Comparison of ENCODE assay signal across 24 cellular contexts in genomic region chr1:172602706-172603105, GRCh38. TPM values are rescaled to one million over a fixed set of nuclear protein-coding genes. Genes with fewer than 3 reads are reported as not detected.
"Had no signal": no experiment of that assay in that cellular context is flagged by ENCODE, and none has a peak within 500 bp of the region (broad histone marks: within the 10 kb centered on the region; RNA-seq: fewer than 3 reads in every experiment).

No MANE protein-coding gene starts in this region.

- H3K9me3 ChIP-seq: colonic mucosa, esophagus squamous epithelium, gastroesophageal sphincter, heart left ventricle, sigmoid colon, transverse colon, uterus had no signal

- H3K27ac ChIP-seq: colonic mucosa, esophagus squamous epithelium, gastroesophageal sphincter, heart left ventricle, sigmoid colon, transverse colon, uterus had no signal

- DNase-seq: activated CD4-positive, alpha-beta memory T cell treated with anti-CD3 and anti-CD28 coated beads for 36 hours; activated CD4-positive, alpha-beta T cell treated with anti-CD3 and anti-CD28 coated beads for 48 hours; activated effector memory CD4-positive, alpha-beta T cell treated with Interleukin-2 at 50 U/mL for 16 hours; activated naive CD4-positive, alpha-beta T cell treated with anti-CD3 and anti-CD28 coated beads, Interleukin-2, amount 10 ng/mL, durations not matched to agents 7 days and 5 days; activated T-cell treated with anti-CD3 and anti-CD28 coated beads, Interleukin-2, amount 50 U/mL, for 72 hours; amygdala; colonic mucosa; endodermal cell; esophagus squamous epithelium; heart left ventricle; islet precursor cell; left cardiac atrium; nephron progenitor cell; posterior cingulate gyrus; sigmoid colon; stimulated activated CD4-positive, alpha-beta T cell treated with anti-CD3 and anti-CD28 coated beads, Interleukin-2, amount 100 ng/mL, for 48 hours; stimulated activated CD8-positive, alpha-beta memory T cell treated with anti-CD3 and anti-CD28 coated beads, Interleukin-4, amount 100 ng/mL, for 48 hours; stimulated activated naive B cell treated with anti-CD40 and anti-IgM and Interleukin-4, amounts not matched to agents 10 μg/mL and 1 μg/mL and 100 μg/mL, for 72 hours; transverse colon; uterus had no signal

- ATAC-seq: activated T-cell treated with anti-CD3 and anti-CD28 coated beads, Interleukin-2, amount 50 U/mL, for 72 hours; gastroesophageal sphincter; heart left ventricle; left cardiac atrium; stimulated activated naive B cell treated with anti-CD40 and anti-IgM and Interleukin-4, amounts not matched to agents 10 μg/mL and 1 μg/mL and 100 μg/mL, for 72 hours had no signal

- H3K4me3 ChIP-seq: colonic mucosa, esophagus squamous epithelium, gastroesophageal sphincter, heart left ventricle, sigmoid colon, transverse colon, uterus had no signal

- H3K27me3 ChIP-seq: colonic mucosa, esophagus squamous epithelium, gastroesophageal sphincter, heart left ventricle, sigmoid colon, transverse colon, uterus had no signal

- H3K4me1 ChIP-seq: colonic mucosa, gastroesophageal sphincter, heart left ventricle, sigmoid colon, transverse colon, uterus had no signal

RNA-seq across cellular contexts. Expression of gene FASLG, which starts 56.2 kb away (rescaled TPM):
- total RNA-seq: bronchial epithelial cell, endodermal cell, gastroesophageal sphincter, renal cortical epithelial cell, sigmoid colon, temporal lobe had no signal
